ENCODE assay signal across 21 cellular contexts in genomic region chr10:114642729-114643128, GRCh38.
"Had no signal": no experiment of that assay in that cellular context is flagged by ENCODE, and none has a peak within 500 bp of the region (broad histone marks: within the 10 kb centered on the region; RNA-seq: fewer than 3 reads in every experiment).

No MANE protein-coding gene starts in this region.

- DNase-seq: activated CD4-positive, alpha-beta T cell treated with anti-CD3 and anti-CD28 coated beads for 4 hours; activated CD8-positive, alpha-beta memory T cell treated with anti-CD3 and anti-CD28 coated beads, Interleukin-2, amount 50 U/mL, for 4 hours; activated CD8-positive, alpha-beta T cell treated with anti-CD3 and anti-CD28 coated beads for 36 hours; activated naive CD4-positive, alpha-beta T cell treated with anti-CD3 and anti-CD28 coated beads, Interleukin-2, amount 50 U/mL, for 16 hours; activated naive CD8-positive, alpha-beta T cell treated with anti-CD3 and anti-CD28 coated beads, Interleukin-2, amount 10 ng/mL, durations not matched to agents 7 days and 5 days; activated T-cell treated with anti-CD3 and anti-CD28 coated beads, Interleukin-2, amount 50 U/mL, for 1 hour; anterior cingulate cortex; central memory CD4-positive, alpha-beta T cell; NCI-H1048; NCI-H1930; NCI-H345; NCI-H510A; NCI-H526 treated with DMSO at 0.1 percent for 48 hours; NCI-H82; NK-92 treated with Interleukin-12 subunit alpha and Interleukin-12 subunit beta, amount 100 ng/mL, for 24 hours; OCI-M1; SHP77 treated with DMSO at 0.1 percent for 48 hours had no signal

- ATAC-seq: activated CD4-positive, CD25-positive, alpha-beta regulatory T cell treated with anti-CD3 and anti-CD28 coated beads, Interleukin-2, amount 50 U/mL, for 24 hours; activated CD8-positive, alpha-beta T cell treated with anti-CD3 and anti-CD28 coated beads for 36 hours had no signal

- H3K36me3 ChIP-seq: adrenal gland had no signal

- H3K9me3 ChIP-seq: adrenal gland had no signal

- FAIRE-seq: bronchial epithelial cell, RCC 7860 had no signal

- H3K4me3 ChIP-seq: adrenal gland had no signal

- H3K27me3 ChIP-seq: adrenal gland had no signal
